7 cellular contexts compared by ENCODE assay signal in the genomic region with DNA sequence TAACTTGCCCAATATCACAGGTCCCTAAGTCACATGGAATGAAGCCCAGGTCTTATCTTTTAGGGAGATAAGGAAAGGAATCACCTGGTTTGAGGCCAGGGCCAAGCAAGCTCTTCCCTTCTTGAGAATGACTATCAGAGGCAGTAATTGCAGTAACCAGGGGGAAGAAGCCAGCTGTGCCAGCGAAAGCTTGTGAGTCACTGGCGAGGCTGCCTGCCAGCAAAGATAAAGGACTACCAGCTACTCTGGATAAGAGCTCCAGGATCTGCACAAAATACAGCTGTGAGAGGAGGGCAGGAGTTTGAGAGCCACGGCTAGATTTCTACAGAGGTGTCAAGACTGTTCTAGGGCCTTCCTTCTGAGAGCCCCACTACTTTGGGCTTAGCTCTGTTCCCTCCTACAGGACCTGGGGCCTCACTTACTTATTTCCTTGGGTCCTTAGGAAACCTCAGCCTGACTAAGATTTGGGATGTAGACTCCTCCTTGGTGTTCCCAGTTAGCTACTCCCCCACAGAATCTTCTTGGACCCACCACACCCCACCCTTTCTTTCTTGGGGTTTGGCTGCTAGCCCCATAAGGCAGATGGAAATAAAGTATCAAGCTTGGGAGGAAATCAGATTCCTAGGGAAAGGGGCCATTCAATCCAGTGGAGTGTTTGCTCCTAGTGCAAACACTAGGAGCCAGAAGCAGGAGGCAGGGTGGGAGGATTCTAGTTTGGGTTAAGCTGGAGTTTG. TPM values are rescaled to one million over a fixed set of nuclear protein-coding genes. Genes with fewer than 3 reads are reported as not detected.
DNase-seq lines count a peak whose midpoint lies in the region; ATAC-seq and TF ChIP-seq lines count a peak whose summit lies in the region.
"Had no signal": no experiment of that assay in that cellular context is flagged by ENCODE, and none has a peak within 500 bp of the region (broad histone marks: within the 10 kb centered on the region; RNA-seq: fewer than 3 reads in every experiment).

No MANE protein-coding gene starts in this region.

- no peak for ATAC-seq in HG03095 (IDR thresholded peaks at IDR 0.05; ENCODE audit: unreplicated experiment)
- ATAC-seq: natural killer cell treated with Interleukin-12 subunit alpha and Interleukin-12 subunit beta and Interleukin-15 and Interleukin-18, amount 100 ng/mL, for 72 hours had no signal

- DNase-seq in H4 (ENCODE audit: low spot score) = peak; percentile 89
- DNase-seq in ascending aorta (ENCODE audit: low spot score in 2 of 2) = peak; percentile 43 to 88
- no peak for DNase-seq in COLO668 (lab: John Stamatoyannopoulos, UW; ENCODE audit: unreplicated experiment)
- no peak for DNase-seq in NCI-H510A (lab: John Stamatoyannopoulos, UW)

- no peaks in the 10 kb centered on the region for H3K36me3 ChIP-seq in ascending aorta
- no peaks in the 10 kb centered on the region for H3K36me3 ChIP-seq in mucosa of stomach (ENCODE audit: control insufficient read depth, insufficient read depth, low read length)

- H3K4me1 ChIP-seq in ascending aorta = peaks cover 0 to 2% of the 10 kb centered on the region in 2 donors
- peaks cover 38% of the 10 kb centered on the region for H3K4me1 ChIP-seq in mucosa of stomach (ENCODE audit: control insufficient read depth, insufficient read depth, low read length)

- H3K27me3 ChIP-seq in ascending aorta (no peaks in the 10 kb centered on the region), mucosa of stomach (ENCODE audit: control insufficient read depth, insufficient read depth, low read length) (no peaks in the 10 kb centered on the region)

- H3K9ac ChIP-seq in mucosa of stomach (ENCODE audit: low read length) = peak overlapping the region; percentile 9

- no peaks in the 10 kb centered on the region for H3K9me3 ChIP-seq in ascending aorta
- H3K9me3 ChIP-seq in mucosa of stomach (ENCODE audit: control insufficient read depth, low read length) = no peaks in the 10 kb centered on the region

- TF ChIP-seq CTCF in ascending aorta (IDR thresholded peaks at IDR 0.05) = no peak

- intact Hi-C loops in ascending aorta (cut with DNase I) = no loop called here

- peak overlapping the region; percentile 0 to 52 for H3K27ac ChIP-seq in ascending aorta

- no peak overlapping the region for H3K4me3 ChIP-seq in ascending aorta
- H3K4me3 ChIP-seq in mucosa of stomach (ENCODE audit: low read length) = no peak overlapping the region

RNA-seq across cellular contexts. Expression of a gene that starts 9.6 kb away (rescaled TPM):
- total RNA-seq in H4 (2014; rRNA removed; shearing (Covaris generic)) = not detected in 2 replicates
- total RNA-seq in ascending aorta = not detected
- total RNA-seq: natural killer cell treated with Interleukin-12 subunit alpha and Interleukin-12 subunit beta and Interleukin-15 and Interleukin-18, amount 100 ng/mL, for 72 hours had no signal

RNA-seq across cellular contexts. Expression of a gene that starts 11.1 kb away (rescaled TPM):
- total RNA-seq in H4 (2014; rRNA removed; shearing (Covaris generic)) = not detected in 2 replicates
- not detected for total RNA-seq in ascending aorta
- total RNA-seq: natural killer cell treated with Interleukin-12 subunit alpha and Interleukin-12 subunit beta and Interleukin-15 and Interleukin-18, amount 100 ng/mL, for 72 hours had no signal

RNA-seq across cellular contexts. Expression of a gene that starts 15.6 kb away (rescaled TPM):
- total RNA-seq in H4 (2014; rRNA removed; shearing (Covaris generic)) = 5.0 and 7.1 TPM in 2 replicates
- 31.9 TPM for total RNA-seq in ascending aorta

RNA-seq across cellular contexts. Expression of a gene that starts 44.6 kb away (rescaled TPM):
- total RNA-seq in H4 (2014; rRNA removed; shearing (Covaris generic)) = not detected in 2 replicates
- not detected for total RNA-seq in ascending aorta
- total RNA-seq: natural killer cell treated with Interleukin-12 subunit alpha and Interleukin-12 subunit beta and Interleukin-15 and Interleukin-18, amount 100 ng/mL, for 72 hours had no signal

RNA-seq across cellular contexts. Expression of a gene that starts 51.0 kb away (rescaled TPM):
- not detected in 2 replicates for total RNA-seq in H4 (2014; rRNA removed; shearing (Covaris generic))
- not detected for total RNA-seq in ascending aorta
- total RNA-seq: natural killer cell treated with Interleukin-12 subunit alpha and Interleukin-12 subunit beta and Interleukin-15 and Interleukin-18, amount 100 ng/mL, for 72 hours had no signal

Comparison
In these comparisons a context has a peak if more than half of its experiments do, and no peak if none do; other contexts are left out.
1. DNase-seq: peak in H4 (single experiment) and ascending aorta (2 of 2); none in COLO668 (single experiment) and NCI-H510A (single experiment).